29 cellular contexts compared by ENCODE assay signal in the genomic region with DNA sequence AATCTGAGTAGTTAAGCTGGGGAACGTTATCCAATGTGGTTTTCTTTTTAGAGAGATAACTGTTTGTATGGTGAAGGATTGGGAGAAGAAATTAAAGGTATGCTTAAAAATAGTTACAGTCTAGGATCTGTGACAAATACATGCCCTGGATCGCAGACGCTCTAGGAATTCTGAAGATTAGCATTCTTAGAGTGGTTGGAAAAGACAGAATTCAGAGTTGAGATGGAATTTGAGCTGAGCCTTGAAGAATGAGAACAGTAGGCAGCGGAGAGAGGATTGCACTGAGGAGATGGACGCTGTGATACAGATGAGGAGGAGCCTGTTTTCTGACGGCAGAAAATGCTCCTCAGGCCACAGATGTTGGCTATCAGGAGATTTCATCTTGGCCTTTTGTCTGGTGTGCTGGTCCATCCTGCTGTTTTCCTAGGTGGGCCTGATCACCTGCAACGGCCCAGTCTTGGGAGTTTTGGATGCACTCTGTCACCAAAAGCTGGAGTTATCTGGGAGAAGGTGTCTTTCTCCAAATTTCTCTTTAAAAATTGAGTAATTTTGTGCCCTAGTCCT. TPM values are rescaled to one million over a fixed set of nuclear protein-coding genes. Genes with fewer than 3 reads are reported as not detected.
"Had no signal": no experiment of that assay in that cellular context is flagged by ENCODE, and none has a peak within 500 bp of the region (broad histone marks: within the 10 kb centered on the region; RNA-seq: fewer than 3 reads in every experiment).

No MANE protein-coding gene starts in this region.

- H3K4me3 Mint-ChIP-seq: activated naive CD4-positive, alpha-beta T cell treated with anti-CD3 and anti-CD28 coated beads for 36 hours; activated naive CD8-positive, alpha-beta T cell treated with anti-CD3 and anti-CD28 coated beads, Interleukin-2, amount 10 ng/mL, durations not matched to agents 7 days and 5 days; activated T-cell treated with anti-CD3 and anti-CD28 coated beads, Interleukin-2, amount 50 U/mL, for 4 hours; immature natural killer cell; nephron; T-cell; type B pancreatic cell had no signal

- ATAC-seq: activated T-cell treated with anti-CD3 and anti-CD28 coated beads, Interleukin-2, amount 50 U/mL, for 4 hours; body of pancreas; left lobe of liver; pancreas; T-cell had no signal

- H3K27me3 Mint-ChIP-seq: activated naive CD8-positive, alpha-beta T cell treated with anti-CD3 and anti-CD28 coated beads, Interleukin-2, amount 10 ng/mL, durations not matched to agents 7 days and 5 days; T-cell; type B pancreatic cell had no signal

- H3K4me1 ChIP-seq: body of pancreas, sigmoid colon, spleen, testis, vagina had no signal

- H2AFZ ChIP-seq: hepatocyte had no signal

- H3K4me1 Mint-ChIP-seq: activated naive CD8-positive, alpha-beta T cell treated with anti-CD3 and anti-CD28 coated beads, Interleukin-2, amount 10 ng/mL, durations not matched to agents 7 days and 5 days; immature natural killer cell; nephron; T-cell had no signal

- H3K9me3 Mint-ChIP-seq: activated naive CD4-positive, alpha-beta T cell treated with anti-CD3 and anti-CD28 coated beads for 36 hours; activated naive CD8-positive, alpha-beta T cell treated with anti-CD3 and anti-CD28 coated beads, Interleukin-2, amount 10 ng/mL, durations not matched to agents 7 days and 5 days; activated T-cell treated with anti-CD3 and anti-CD28 coated beads, Interleukin-2, amount 50 U/mL, for 4 hours; immature natural killer cell; nephron; T-cell; type B pancreatic cell had no signal

- H3K9me3 ChIP-seq: body of pancreas, pancreas, sigmoid colon, spleen, testis, vagina had no signal

- DNase-seq: activated CD4-positive, alpha-beta T cell treated with anti-CD3 and anti-CD28 coated beads for 1 hour; activated CD8-positive, alpha-beta memory T cell treated with anti-CD3 and anti-CD28 coated beads for 24 hours; activated CD8-positive, alpha-beta memory T cell treated with anti-CD3 and anti-CD28 coated beads, Interleukin-2, amount 50 U/mL, for 48 hours; activated effector memory CD4-positive, alpha-beta T cell treated with Interleukin-2 at 50 U/mL for 16 hours; activated naive CD4-positive, alpha-beta T cell treated with anti-CD3 and anti-CD28 coated beads for 36 hours; activated naive CD8-positive, alpha-beta T cell treated with anti-CD3 and anti-CD28 coated beads, Interleukin-2, amount 10 ng/mL, durations not matched to agents 7 days and 5 days; activated T-cell treated with anti-CD3 and anti-CD28 coated beads, Interleukin-2, amount 50 U/mL, for 4 hours; amygdala; body of pancreas; dermis blood vessel endothelial cell; effector CD8-positive, alpha-beta T cell; foreskin melanocyte; immature natural killer cell; midbrain; pancreas; sigmoid colon; spleen; stimulated activated CD4-positive, alpha-beta T cell treated with anti-CD3 and anti-CD28 coated beads, Interleukin-4, amount 100 ng/mL, for 1 hour; stimulated activated naive CD4-positive, alpha-beta T cell; T-cell; testis had no signal

- H3K27ac ChIP-seq: body of pancreas, hepatocyte, pancreas, sigmoid colon, spleen, testis, vagina had no signal

- H3K27me3 ChIP-seq: body of pancreas, hepatocyte, pancreas, sigmoid colon, spleen, testis, vagina had no signal

- H3K4me3 ChIP-seq: body of pancreas, hepatocyte, lung, pancreas, sigmoid colon, spleen, testis, vagina had no signal

- H3K4me2 ChIP-seq: hepatocyte had no signal

- H3K27ac Mint-ChIP-seq: activated naive CD4-positive, alpha-beta T cell treated with anti-CD3 and anti-CD28 coated beads for 36 hours; activated naive CD8-positive, alpha-beta T cell treated with anti-CD3 and anti-CD28 coated beads, Interleukin-2, amount 10 ng/mL, durations not matched to agents 7 days and 5 days; immature natural killer cell; nephron; T-cell; type B pancreatic cell had no signal

RNA-seq across cellular contexts. Expression of gene KIF25, which starts 48.3 kb away (rescaled TPM):
- total RNA-seq: activated naive CD4-positive, alpha-beta T cell treated with anti-CD3 and anti-CD28 coated beads for 36 hours; activated naive CD8-positive, alpha-beta T cell treated with anti-CD3 and anti-CD28 coated beads, Interleukin-2, amount 10 ng/mL, durations not matched to agents 7 days and 5 days; activated T-cell treated with anti-CD3 and anti-CD28 coated beads, Interleukin-2, amount 50 U/mL, for 4 hours; dermis blood vessel endothelial cell; kidney epithelial cell; pulmonary artery endothelial cell; T-cell; vagina had no signal
- polyA plus RNA-seq: hepatocyte, immature natural killer cell had no signal
